In the genomic region with DNA sequence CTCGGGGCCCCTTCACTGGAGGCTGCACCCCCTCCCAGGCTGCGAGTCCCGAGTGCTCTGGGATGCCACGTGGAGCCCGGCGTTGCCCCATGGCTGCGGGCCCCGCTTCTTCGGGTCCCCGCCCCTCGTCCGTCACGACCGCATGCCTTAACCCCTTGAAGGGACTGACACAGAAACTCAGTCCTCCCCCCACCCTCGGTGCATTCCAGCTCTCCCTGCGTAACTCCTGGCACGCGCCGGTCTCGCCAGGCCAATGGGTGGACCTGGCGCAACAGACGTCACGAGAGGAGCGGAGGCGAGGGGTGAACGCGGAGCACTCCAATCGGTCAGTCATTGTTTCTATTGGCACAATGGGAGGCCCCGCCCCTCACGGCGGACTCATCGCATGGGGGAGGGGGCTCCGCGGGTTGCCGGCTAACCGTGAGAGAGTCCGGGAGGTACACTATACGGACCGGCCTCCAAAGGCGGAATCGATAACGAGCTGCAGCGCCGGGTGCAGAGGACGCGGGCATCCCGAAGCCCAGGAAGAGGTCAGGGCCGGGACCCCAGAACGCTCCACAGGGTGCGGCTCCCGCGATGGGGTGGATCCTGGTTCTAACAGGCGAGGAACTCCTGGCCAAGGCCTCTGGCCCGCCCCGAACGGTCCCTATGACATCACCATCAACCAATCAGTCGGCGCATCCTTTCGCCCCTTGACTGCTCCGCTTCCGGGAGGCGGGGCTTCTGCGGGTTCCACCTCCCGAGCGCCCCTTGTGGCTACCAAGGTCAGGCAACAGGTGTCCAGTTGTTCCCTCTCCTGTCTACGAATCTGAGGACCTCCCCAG, we compare ENCODE assay signal across 8 cellular contexts. TPM values are rescaled to one million over a fixed set of nuclear protein-coding genes. Genes with fewer than 3 reads are reported as not detected.
DNase-seq lines count a peak whose midpoint lies in the region; ATAC-seq and TF ChIP-seq lines count a peak whose summit lies in the region.

No MANE protein-coding gene starts in this region.

- WGBS in ovary, 3 donors: 0 to 1% (median 0%) methylated on average over 47 to 66 of the region's 66 CpGs
- 1 to 2% methylated on average over 17 to 44 of the region's 66 CpGs for WGBS in thyroid gland, 2 donors

- TF ChIP-seq POLR2A in ovary (IDR thresholded peaks at IDR 0.05) (peak; percentile 35), thyroid gland (IDR thresholded peaks at IDR 0.05) (peak in 1 of 2 donors; percentile 70)

- intact Hi-C loops in Right ventricle myocardium superior (cut with DNase I): no loop called here
- intact Hi-C loops in ovary (cut with DNase I): no loop called here
- intact Hi-C loops in thyroid gland (cut with DNase I): no loop called here

- no peaks in the 10 kb centered on the region for H3K36me3 ChIP-seq in GM06990 (ENCODE audit: control insufficient read depth, insufficient read depth, low read length)
- no peaks in the 10 kb centered on the region; a peak in 1 of 3 replicates for H3K36me3 ChIP-seq in HEK293 (ENCODE audit: control insufficient read depth in 2 of 2, insufficient read depth in 1 of 2, low read length in 2 of 2)
- H3K36me3 ChIP-seq in ovary: no peaks in the 10 kb centered on the region
- no peaks in the 10 kb centered on the region for H3K36me3 ChIP-seq in thyroid gland

- DNase-seq in GM06990 (ENCODE audit: extremely low read depth, insufficient read length) (peak; percentile 95), NCI-H1092 (lab: John Stamatoyannopoulos, UW) (peak; percentile 93), SKM-1 treated with dmso at 0.1 percent for 144 hours (lab: John Stamatoyannopoulos, UW; ENCODE audit: unreplicated experiment) (peak; percentile 95), Right ventricle myocardium superior (peak; percentile 94), ovary (peak; percentile 76 to 94 (median 86)), thyroid gland (peak; percentile 95 to 98)
- peak; percentile 64 for DNase-seq in activated naive CD8-positive, alpha-beta T cell treated with anti-CD3 and anti-CD28 coated beads, Interleukin-2, amount 50 U/mL, for 16 hours (ENCODE audit: low read depth, low spot score)

- peak; percentile 39 for TF ChIP-seq EP300 in ovary (IDR thresholded peaks at IDR 0.05)

- ATAC-seq in Right ventricle myocardium superior (ENCODE audit: poor library complexity): peak; percentile 82

- H3K9me3 ChIP-seq in HEK293 (ENCODE audit: control insufficient read depth, insufficient read depth, low read depth, low read length) (no peaks in the 10 kb centered on the region), ovary (no peaks in the 10 kb centered on the region), thyroid gland (no peaks in the 10 kb centered on the region)

- H3K27ac ChIP-seq in HEK293 (ENCODE audit: extremely low read depth, low read depth, low read length) (peak overlapping the region; percentile 51; the same call in 1 of the 2 replicates), ovary (peak overlapping the region in 1 of 2 donors; percentile 60), thyroid gland (peak overlapping the region; percentile 51 to 85 (median 67))

- H3K4me3 ChIP-seq in GM06990 (replicated peaks; ENCODE audit: low read depth, low read length) (peak overlapping the region; percentile 56), HEK293 (ENCODE audit: low read depth, low read length) (peak overlapping the region; percentile 60), ovary (peak overlapping the region; percentile 44), thyroid gland (replicated peaks in 1 of 3) (peak overlapping the region; percentile 29 to 47 (median 34))

- POLR2A ChIA-PET in HEK293 (lab: Yijun Ruan, JAX): interaction anchor here (0.6 to 3.4 kb wide), 6 partner anchors 10 to 765 kb away, joined by 3 to 13 read pairs (median 4); a partner anchor contains a TSS

- CTCF ChIA-PET in HEK293 (lab: Yijun Ruan, JAX): interaction anchor here (0.6 to 2.0 kb wide), 10 partner anchors 10 to 195 kb away, joined by 3 to 13 read pairs (median 3); a partner anchor contains a TSS

- H3K4me1 ChIP-seq in HEK293 (ENCODE audit: control insufficient read depth, insufficient read depth, low read length): no peaks in the 10 kb centered on the region
- peaks cover 8% of the 10 kb centered on the region for H3K4me1 ChIP-seq in ovary (ENCODE audit: insufficient read depth)
- peaks cover 13 to 26% of the 10 kb centered on the region in 2 donors for H3K4me1 ChIP-seq in thyroid gland

- H3K27me3 ChIP-seq in GM06990 (replicated peaks; ENCODE audit: control insufficient read depth, insufficient read depth, low read length) (no peaks in the 10 kb centered on the region), ovary (no peaks in the 10 kb centered on the region), thyroid gland (no peaks in the 10 kb centered on the region)

- peak; percentile 94 for TF ChIP-seq CTCF in GM06990 (IDR thresholded peaks at IDR 0.05; ENCODE audit: insufficient read depth, low read length, poor library complexity, severe bottlenecking)
- TF ChIP-seq CTCF in HEK293 (tag by site-specific recombination; IDR thresholded peaks at IDR 0.05): peak; percentile 85
- peak; percentile 28 to 62 (median 40) for TF ChIP-seq CTCF in ovary (IDR thresholded peaks at IDR 0.05)
- peak; percentile 48 to 82 (median 60) for TF ChIP-seq CTCF in thyroid gland (IDR thresholded peaks at IDR 0.05)

TF ChIP-seq in HEK293, 187 proteins besides CTCF, POLR2A, EP300 and RAD21 (continues in another document):
- TF ChIP-seq ZNF747 (tag by site-specific recombination; IDR thresholded peaks at IDR 0.05) (no peak), ZNF23 (tag by site-specific recombination; IDR thresholded peaks at IDR 0.05; ENCODE audit: borderline replicate concordance) (no peak), ZNF596 (tag by site-specific recombination; IDR thresholded peaks at IDR 0.05) (no peak), OVOL3 (tag by site-specific recombination; IDR thresholded peaks at IDR 0.05) (no peak)
- TF ChIP-seq, protein P1, sequence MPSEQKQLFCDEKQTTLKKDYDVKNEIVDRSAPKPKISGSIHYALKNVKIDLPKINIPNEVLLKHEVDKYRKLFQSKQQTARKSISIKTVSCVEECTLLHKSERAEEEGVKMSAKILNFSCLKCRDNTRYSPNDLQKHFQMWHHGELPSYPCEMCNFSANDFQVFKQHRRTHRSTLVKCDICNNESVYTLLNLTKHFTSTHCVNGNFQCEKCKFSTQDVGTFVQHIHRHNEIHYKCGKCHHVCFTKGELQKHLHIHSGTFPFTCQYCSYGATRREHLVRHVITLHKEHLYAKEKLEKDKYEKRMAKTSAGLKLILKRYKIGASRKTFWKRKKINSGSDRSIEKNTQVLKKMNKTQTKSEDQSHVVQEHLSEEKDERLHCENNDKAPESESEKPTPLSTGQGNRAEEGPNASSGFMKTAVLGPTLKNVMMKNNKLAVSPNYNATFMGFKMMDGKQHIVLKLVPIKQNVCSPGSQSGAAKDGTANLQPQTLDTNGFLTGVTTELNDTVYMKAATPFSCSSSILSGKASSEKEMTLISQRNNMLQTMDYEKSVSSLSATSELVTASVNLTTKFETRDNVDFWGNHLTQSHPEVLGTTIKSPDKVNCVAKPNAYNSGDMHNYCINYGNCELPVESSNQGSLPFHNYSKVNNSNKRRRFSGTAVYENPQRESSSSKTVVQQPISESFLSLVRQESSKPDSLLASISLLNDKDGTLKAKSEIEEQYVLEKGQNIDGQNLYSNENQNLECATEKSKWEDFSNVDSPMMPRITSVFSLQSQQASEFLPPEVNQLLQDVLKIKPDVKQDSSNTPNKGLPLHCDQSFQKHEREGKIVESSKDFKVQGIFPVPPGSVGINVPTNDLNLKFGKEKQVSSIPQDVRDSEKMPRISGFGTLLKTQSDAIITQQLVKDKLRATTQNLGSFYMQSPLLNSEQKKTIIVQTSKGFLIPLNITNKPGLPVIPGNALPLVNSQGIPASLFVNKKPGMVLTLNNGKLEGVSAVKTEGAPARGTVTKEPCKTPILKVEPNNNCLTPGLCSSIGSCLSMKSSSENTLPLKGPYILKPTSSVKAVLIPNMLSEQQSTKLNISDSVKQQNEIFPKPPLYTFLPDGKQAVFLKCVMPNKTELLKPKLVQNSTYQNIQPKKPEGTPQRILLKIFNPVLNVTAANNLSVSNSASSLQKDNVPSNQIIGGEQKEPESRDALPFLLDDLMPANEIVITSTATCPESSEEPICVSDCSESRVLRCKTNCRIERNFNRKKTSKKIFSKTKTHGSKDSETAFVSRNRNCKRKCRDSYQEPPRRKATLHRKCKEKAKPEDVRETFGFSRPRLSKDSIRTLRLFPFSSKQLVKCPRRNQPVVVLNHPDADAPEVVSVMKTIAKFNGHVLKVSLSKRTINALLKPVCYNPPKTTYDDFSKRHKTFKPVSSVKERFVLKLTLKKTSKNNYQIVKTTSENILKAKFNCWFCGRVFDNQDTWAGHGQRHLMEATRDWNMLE (tag by site-specific recombination; conservative IDR thresholded peaks at IDR 0.05; ENCODE audit: low read depth): no peak

RNA-seq across cellular contexts. Expression of a gene that starts 1.0 kb away (rescaled TPM):
- 0.16 TPM for total RNA-seq in Right ventricle myocardium superior
- 1 to 10 TPM in 3 of 7 donors, under 1 TPM in 4; 0.23 to 3.4 (median 0.92) TPM for total RNA-seq in ovary
- under 1 TPM; 0.48 to 0.69 TPM for polyA plus RNA-seq in ovary
- 1 to 10 TPM in 2 of 4 donors, under 1 TPM in 2; 0.54 to 1.7 (median 1.0) TPM for total RNA-seq in thyroid gland

RNA-seq across cellular contexts. Expression of a gene that starts 22.0 kb away (rescaled TPM):
- total RNA-seq in Right ventricle myocardium superior (13.3 TPM), ovary (10 to 100 TPM; 30.5 to 58.6 (median 36.3) TPM), thyroid gland (10 to 100 TPM; 21.6 to 32.2 (median 31.7) TPM)
- polyA plus RNA-seq in ovary: 10 to 100 TPM in 1 of 2 donors, 1 to 10 TPM in 1; 8.0 to 23.2 TPM

RNA-seq across cellular contexts. Expression of a gene that starts 28.4 kb away (rescaled TPM):
- total RNA-seq in Right ventricle myocardium superior (10.8 TPM), ovary (10 to 100 TPM in 4 of 7 donors, 1 to 10 TPM in 3; 7.9 to 19.1 (median 10.5) TPM), thyroid gland (10 to 100 TPM in 2 of 4 donors, 1 to 10 TPM in 2; 7.5 to 19.1 (median 11.4) TPM)
- 10 to 100 TPM in 1 of 2 donors, 1 to 10 TPM in 1; 8.7 to 14.5 TPM for polyA plus RNA-seq in ovary

RNA-seq across cellular contexts. Expression of a gene that starts 42.1 kb away (rescaled TPM):
- total RNA-seq in Right ventricle myocardium superior (not detected), ovary (not detected), thyroid gland (not detected)
- polyA plus RNA-seq in ovary: not detected

RNA-seq across cellular contexts. Expression of a gene that starts 53.3 kb away (rescaled TPM):
- total RNA-seq in Right ventricle myocardium superior: 22.7 TPM
- total RNA-seq in ovary: 100 to 1,000 TPM in 2 of 7 donors, 10 to 100 TPM in 5; 51.8 to 132 (median 62.5) TPM
- 100 to 1,000 TPM; 114 to 119 TPM for polyA plus RNA-seq in ovary
- total RNA-seq in thyroid gland: 100 to 1,000 TPM in 2 of 4 donors, 10 to 100 TPM in 2; 64.3 to 145 (median 93.0) TPM

Comparison
In these comparisons a context has a peak if more than half of its experiments do, and no peak if none do; other contexts are left out.
1. CTCF ChIP-seq: peak in every context shown above with its lines; median percentile 94 in GM06990; 85 in HEK293; 60 in thyroid gland; 40 in ovary.